In the genomic region with DNA sequence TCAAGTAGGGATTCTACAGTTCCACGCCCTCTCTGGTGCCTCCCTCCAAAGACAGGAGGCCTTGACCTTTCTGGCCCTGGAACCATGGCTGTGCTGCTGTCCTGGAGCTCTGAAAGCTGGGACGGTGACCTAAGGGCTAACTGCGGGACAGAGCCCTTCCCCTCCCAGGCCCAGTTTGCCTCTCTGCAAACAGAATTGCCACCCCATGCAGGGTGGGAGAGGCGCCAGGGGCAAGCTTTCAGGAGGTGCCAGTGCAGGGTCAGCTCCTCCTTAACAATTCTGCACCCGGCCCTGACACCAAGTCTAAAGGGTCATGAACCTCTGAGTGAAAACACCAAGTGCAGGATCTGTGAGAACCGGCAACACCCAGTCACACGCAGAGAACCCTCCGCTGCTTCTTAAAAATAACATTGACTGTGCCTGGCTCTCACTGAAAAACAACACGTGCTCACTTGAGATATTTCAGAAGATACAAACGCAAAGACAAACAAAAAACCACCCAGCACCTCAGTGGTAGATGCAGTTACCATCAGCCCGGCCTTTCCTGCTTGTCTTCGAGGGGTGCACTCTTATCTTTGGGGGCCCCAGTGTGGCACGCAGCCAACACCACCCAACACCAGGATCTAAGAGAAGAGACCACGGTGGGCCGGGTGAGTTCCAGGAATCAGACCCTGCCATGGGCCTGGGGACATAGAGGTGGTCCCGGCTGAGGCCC, we compare ENCODE assay signal across 9 cellular contexts. TPM values are rescaled to one million over a fixed set of nuclear protein-coding genes. Genes with fewer than 3 reads are reported as not detected.
A peak's percentile ranks its signal among the peaks of the same experiment; 100 is the strongest.
DNase-seq lines count a peak whose midpoint lies in the region; TF ChIP-seq lines count a peak whose summit lies in the region.
"Had no signal": no experiment of that assay in that cellular context is flagged by ENCODE, and none has a peak within 500 bp of the region (broad histone marks: within the 10 kb centered on the region; RNA-seq: fewer than 3 reads in every experiment).

No MANE protein-coding gene starts in this region.

- peak in 1 of 2 donors; percentile 64 for TF ChIP-seq POLR2A in thyroid gland (IDR thresholded peaks at IDR 0.05)

- peak overlapping the region in 1 of 2 experiments; percentile 49 for H3K4ac ChIP-seq in mesenchymal stem cell (ENCODE audit: low read depth in 1 of 2, low read length in 2 of 2)

- H2AFZ ChIP-seq in mesenchymal stem cell (ENCODE audit: low read depth, low read length), result no peak overlapping the region

- no peaks in the 10 kb centered on the region for H3K9me3 Mint-ChIP-seq in T-helper 1 cell treated with Interleukin-12 subunit alpha and Interleukin-12 subunit beta and Interleukin-4 antibody, amounts not matched to agents 30 μg/mL and 1 μg/mL, for 36 hours

- no peak overlapping the region for H2AK5ac ChIP-seq in mesenchymal stem cell (ENCODE audit: low read length, severe bottlenecking)

- H3K4me3 ChIP-seq in mesenchymal stem cell (ENCODE audit: insufficient read depth in 1 of 2, low read depth in 1 of 2, low read length in 2 of 2), result peak overlapping the region in 1 of 2 experiments; percentile 83
- H3K4me3 ChIP-seq in thyroid gland (replicated peaks in 1 of 3), result peak overlapping the region in 1 of 3 donors; percentile 75

- no peak overlapping the region for H2BK120ac ChIP-seq in mesenchymal stem cell (ENCODE audit: low read depth, low read length)

- TF ChIP-seq CTCF in thyroid gland (IDR thresholded peaks at IDR 0.05), result no peak

- H3K4me3 Mint-ChIP-seq in T-helper 1 cell treated with Interleukin-12 subunit alpha and Interleukin-12 subunit beta and Interleukin-4 antibody, amounts not matched to agents 30 μg/mL and 1 μg/mL, for 36 hours, result peak overlapping the region; percentile 48

- H3K27ac ChIP-seq in mesenchymal stem cell (ENCODE audit: low read length, poor library complexity, severe bottlenecking), result no peak overlapping the region
- peak overlapping the region; percentile 93 to 99 (median 98) for H3K27ac ChIP-seq in thyroid gland

- no peak overlapping the region for H4K8ac ChIP-seq in mesenchymal stem cell (ENCODE audit: low read length)

- peak overlapping the region; percentile 90 to 93 for H3K18ac ChIP-seq in mesenchymal stem cell (ENCODE audit: low read depth in 1 of 2, low read length in 2 of 2)

- intact Hi-C loops in thyroid gland (cut with DNase I), result loop anchor here (10.0 kb wide), 2 partner anchors 82 to 158 kb away; a partner anchor contains a TSS

- 77% methylated on average over 16 of the region's 16 CpGs for WGBS in mesenchymal stem cell
- 23 to 25% methylated on average over 14 of the region's 16 CpGs for WGBS in thyroid gland, 2 donors

- no peak overlapping the region for H2BK5ac ChIP-seq in mesenchymal stem cell (ENCODE audit: low read depth, low read length, poor library complexity, severe bottlenecking)

- peaks cover 38% of the 10 kb centered on the region for H3K27me3 Mint-ChIP-seq in T-helper 1 cell treated with Interleukin-12 subunit alpha and Interleukin-12 subunit beta and Interleukin-4 antibody, amounts not matched to agents 30 μg/mL and 1 μg/mL, for 36 hours (ENCODE audit: low read depth)

- H2BK15ac ChIP-seq in mesenchymal stem cell (ENCODE audit: low read depth, poor library complexity, severe bottlenecking), result no peak overlapping the region

- no peaks in the 10 kb centered on the region for H3K79me1 ChIP-seq in mesenchymal stem cell (replicated peaks; ENCODE audit: low read length, poor library complexity, severe bottlenecking)

- DNase-seq in T-helper 1 cell (no peak), dermis blood vessel endothelial cell (peak; percentile 38), mesenchymal stem cell (no peak), thyroid gland (peak; percentile 81 to 84), DMS153 (lab: John Stamatoyannopoulos, UW) (no peak), NCI-H1105 treated with DMSO at 0.1 percent for 48 hours (lab: John Stamatoyannopoulos, UW) (no peak), COLO829 (ENCODE audit: low spot score) (no peak)
- DNase-seq: kidney glomerular epithelial cell had no signal

- H3K9me3 ChIP-seq in mesenchymal stem cell (ENCODE audit: control insufficient read depth, low read length) (no peaks in the 10 kb centered on the region), thyroid gland (no peaks in the 10 kb centered on the region)

- no peak overlapping the region for H2BK12ac ChIP-seq in mesenchymal stem cell (ENCODE audit: low read length in 2 of 2)

- peaks cover 11% of the 10 kb centered on the region for H3K4me1 Mint-ChIP-seq in T-helper 1 cell treated with Interleukin-12 subunit alpha and Interleukin-12 subunit beta and Interleukin-4 antibody, amounts not matched to agents 30 μg/mL and 1 μg/mL, for 36 hours (ENCODE audit: low read depth)

- H3K27ac Mint-ChIP-seq in T-helper 1 cell treated with Interleukin-12 subunit alpha and Interleukin-12 subunit beta and Interleukin-4 antibody, amounts not matched to agents 30 μg/mL and 1 μg/mL, for 36 hours, result no peak overlapping the region

- H3K4me1 ChIP-seq in mesenchymal stem cell (ENCODE audit: control insufficient read depth, insufficient read depth, low read depth, low read length), result peaks cover 35% of the 10 kb centered on the region
- peaks cover 71 to 86% of the 10 kb centered on the region in 2 donors for H3K4me1 ChIP-seq in thyroid gland

- H3K36me3 Mint-ChIP-seq in T-helper 1 cell treated with Interleukin-12 subunit alpha and Interleukin-12 subunit beta and Interleukin-4 antibody, amounts not matched to agents 30 μg/mL and 1 μg/mL, for 36 hours (ENCODE audit: low read depth), result peaks cover 2% of the 10 kb centered on the region

- no peak overlapping the region for H3K14ac ChIP-seq in mesenchymal stem cell (ENCODE audit: low read length in 2 of 2)

- H3K23ac ChIP-seq in mesenchymal stem cell (ENCODE audit: low read length in 2 of 2), result peak overlapping the region in 1 of 2 experiments; percentile 27

- H3K4me2 ChIP-seq in mesenchymal stem cell (ENCODE audit: low read length, poor library complexity, severe bottlenecking), result no peak overlapping the region

- H3K27me3 ChIP-seq in mesenchymal stem cell (ENCODE audit: control insufficient read depth in 1 of 2, insufficient read depth in 1 of 2, low read length in 2 of 2) (peaks cover 0 to 10% of the 10 kb centered on the region in 2 experiments), thyroid gland (no peaks in the 10 kb centered on the region)

- H4K91ac ChIP-seq in mesenchymal stem cell (ENCODE audit: low read length), result no peak overlapping the region

- peaks cover 6 to 28% of the 10 kb centered on the region in 2 experiments for H3K36me3 ChIP-seq in mesenchymal stem cell (ENCODE audit: control insufficient read depth in 1 of 2, insufficient read depth in 2 of 2, low read depth in 1 of 2, low read length in 2 of 2)
- peaks cover 0 to 15% of the 10 kb centered on the region in 2 donors for H3K36me3 ChIP-seq in thyroid gland

- H3K9ac ChIP-seq in mesenchymal stem cell (ENCODE audit: low read length), result peak overlapping the region; percentile 81

RNA-seq across cellular contexts. Expression of a gene that starts 1.1 kb away (rescaled TPM):
- 23.4 and 25.2 TPM in 2 replicates for total RNA-seq in dermis blood vessel endothelial cell
- 3.7 TPM for polyA plus RNA-seq in mesenchymal stem cell (2013, experiment 1 of 2)
- polyA plus RNA-seq in mesenchymal stem cell (2013, experiment 2 of 2), result 3.7 TPM
- 100 to 1,000 TPM in 1 of 4 donors, 10 to 100 TPM in 3; 47.7 to 122 (median 68.7) TPM for total RNA-seq in thyroid gland

Comparison
In these comparisons a context has a peak if more than half of its experiments do, and no peak if none do; other contexts are left out.
1. DNase-seq: peak in dermis blood vessel endothelial cell (single experiment) and thyroid gland (2 of 2); none in T-helper 1 cell (0 of 5), mesenchymal stem cell (single experiment), DMS153 (single experiment), NCI-H1105 treated with DMSO at 0.1 percent for 48 hours (single experiment) and COLO829 (single experiment).